ENCODE assay signal across 1 cellular context in the genomic region with DNA sequence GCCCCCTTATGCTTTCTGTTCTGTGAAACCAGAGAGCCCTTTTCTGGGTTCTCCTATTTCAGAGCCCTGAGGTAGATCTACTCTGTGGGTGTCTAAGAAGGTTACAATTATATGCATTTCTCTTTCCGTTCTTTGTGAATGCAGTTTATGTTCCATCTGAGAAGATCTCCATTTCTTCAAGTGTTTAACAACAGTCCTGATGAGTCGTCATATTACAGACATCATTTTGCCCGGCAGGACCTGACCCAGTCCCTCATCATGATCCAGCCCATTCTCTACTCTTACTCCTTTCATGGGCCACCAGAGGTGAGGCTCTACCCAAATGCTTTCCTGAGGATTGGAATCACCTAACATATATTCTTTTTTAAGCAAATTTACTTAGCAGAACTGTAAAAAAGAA.
TF ChIP-seq lines count a peak whose summit lies in the region.

No MANE protein-coding gene starts in this region.

TF ChIP-seq in HepG2, 621 proteins besides CTCF, POLR2A, EP300 and RAD21:
- no peak for TF ChIP-seq KLF9 (CRISPR knock-in tag; IDR thresholded peaks at IDR 0.05; ENCODE audit: low read depth)
- no peak for TF ChIP-seq HMG20B (CRISPR knock-in tag; conservative IDR thresholded peaks at IDR 0.05)
- TF ChIP-seq EED (CRISPR knock-in tag; IDR thresholded peaks at IDR 0.05) = no peak
- TF ChIP-seq ZNF232 (CRISPR knock-in tag; IDR thresholded peaks at IDR 0.05; ENCODE audit: borderline replicate concordance) = no peak
- TF ChIP-seq ZNF710 (CRISPR knock-in tag; IDR thresholded peaks at IDR 0.05; ENCODE audit: borderline replicate concordance) = no peak
- TF ChIP-seq TBX3 (IDR thresholded peaks at IDR 0.05; ENCODE audit: borderline replicate concordance) = no peak
- no peak for TF ChIP-seq THYN1 (CRISPR knock-in tag; IDR thresholded peaks at IDR 0.05; ENCODE audit: borderline replicate concordance, low read depth)
- peak; percentile 77 for TF ChIP-seq MAFF (IDR thresholded peaks at IDR 0.05; ENCODE audit: low read depth, low read length)
- no peak for TF ChIP-seq RFX3 (CRISPR knock-in tag; IDR thresholded peaks at IDR 0.05)
- no peak for TF ChIP-seq NR0B2 (CRISPR knock-in tag; IDR thresholded peaks at IDR 0.05)
- TF ChIP-seq, protein P1, sequence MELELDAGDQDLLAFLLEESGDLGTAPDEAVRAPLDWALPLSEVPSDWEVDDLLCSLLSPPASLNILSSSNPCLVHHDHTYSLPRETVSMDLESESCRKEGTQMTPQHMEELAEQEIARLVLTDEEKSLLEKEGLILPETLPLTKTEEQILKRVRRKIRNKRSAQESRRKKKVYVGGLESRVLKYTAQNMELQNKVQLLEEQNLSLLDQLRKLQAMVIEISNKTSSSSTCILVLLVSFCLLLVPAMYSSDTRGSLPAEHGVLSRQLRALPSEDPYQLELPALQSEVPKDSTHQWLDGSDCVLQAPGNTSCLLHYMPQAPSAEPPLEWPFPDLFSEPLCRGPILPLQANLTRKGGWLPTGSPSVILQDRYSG (CRISPR knock-in tag; IDR thresholded peaks at IDR 0.05) = no peak
- no peak for TF ChIP-seq ZNF230 (CRISPR knock-in tag; IDR thresholded peaks at IDR 0.05)
- no peak for TF ChIP-seq NCOA1 (CRISPR knock-in tag; IDR thresholded peaks at IDR 0.05)
- no peak for TF ChIP-seq RXRB (CRISPR knock-in tag; IDR thresholded peaks at IDR 0.05; ENCODE audit: borderline replicate concordance)
- no peak for TF ChIP-seq FOXA1 (IDR thresholded peaks at IDR 0.05)
- TF ChIP-seq FOXA1 (CRISPR knock-in tag; IDR thresholded peaks at IDR 0.05) = no peak
- TF ChIP-seq, protein P2, sequence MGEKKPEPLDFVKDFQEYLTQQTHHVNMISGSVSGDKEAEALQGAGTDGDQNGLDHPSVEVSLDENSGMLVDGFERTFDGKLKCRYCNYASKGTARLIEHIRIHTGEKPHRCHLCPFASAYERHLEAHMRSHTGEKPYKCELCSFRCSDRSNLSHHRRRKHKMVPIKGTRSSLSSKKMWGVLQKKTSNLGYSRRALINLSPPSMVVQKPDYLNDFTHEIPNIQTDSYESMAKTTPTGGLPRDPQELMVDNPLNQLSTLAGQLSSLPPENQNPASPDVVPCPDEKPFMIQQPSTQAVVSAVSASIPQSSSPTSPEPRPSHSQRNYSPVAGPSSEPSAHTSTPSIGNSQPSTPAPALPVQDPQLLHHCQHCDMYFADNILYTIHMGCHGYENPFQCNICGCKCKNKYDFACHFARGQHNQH (CRISPR knock-in tag; IDR thresholded peaks at IDR 0.05) = no peak
- TF ChIP-seq MAFK (conservative IDR thresholded peaks at IDR 0.05 in 1 of 2, IDR thresholded peaks at IDR 0.05 in 1 of 2; ENCODE audit: low read length in 2 of 2) = peak; percentile 85 to 86
